8 cellular contexts compared by ENCODE assay signal in genomic region chr5:55936100-55936693, GRCh38. TPM values are rescaled to one million over a fixed set of nuclear protein-coding genes. Genes with fewer than 3 reads are reported as not detected.
DNase-seq lines count a peak whose midpoint lies in the region; ATAC-seq and TF ChIP-seq lines count a peak whose summit lies in the region.

No MANE protein-coding gene starts in this region.

- H3K27ac ChIP-seq in 22Rv1, result no peak overlapping the region

- H3K9me3 Mint-ChIP-seq in activated T-helper 1 cell treated with anti-CD3 and anti-CD28 coated beads, Interleukin-12 subunit alpha, Interleukin-12 subunit beta, Interleukin-2, Interleukin-4 antibody, amounts not matched to agents 30 ng/mL and 10 ng/mL and 1 ng/mL, durations not matched to agents 14 hours and 24 hours and 36 hours, result no peaks in the 10 kb centered on the region

- peaks cover 6% of the 10 kb centered on the region for H3K4me1 Mint-ChIP-seq in activated T-helper 1 cell treated with anti-CD3 and anti-CD28 coated beads, Interleukin-12 subunit alpha, Interleukin-12 subunit beta, Interleukin-2, Interleukin-4 antibody, amounts not matched to agents 30 ng/mL and 10 ng/mL and 1 ng/mL, durations not matched to agents 14 hours and 24 hours and 36 hours (ENCODE audit: low read depth)

- DNase-seq in Kasumi-1 (lab: John Stamatoyannopoulos, UW), result peak; percentile 73 to 77
- DNase-seq in RPMI8226, result peak; percentile 86
- peak; percentile 59 for DNase-seq in activated T-helper 1 cell treated with anti-CD3 and anti-CD28 coated beads, Interleukin-12 subunit alpha, Interleukin-12 subunit beta, Interleukin-2, Interleukin-4 antibody, amounts not matched to agents 30 ng/mL and 10 ng/mL and 1 ng/mL, durations not matched to agents 14 hours and 24 hours and 36 hours (ENCODE audit: low spot score)
- DNase-seq in fibroblast of the aortic adventitia (ENCODE audit: low read depth), result peak; percentile 89
- peak in 50 of 56 donors; percentile 6 to 88 (median 44) for DNase-seq in nucleus accumbens (lab: John Stamatoyannopoulos, UW)
- DNase-seq in superior temporal gyrus (ENCODE audit: extremely low spot score), result peak; percentile 90

- no peak overlapping the region for H3K4me3 Mint-ChIP-seq in activated T-helper 1 cell treated with anti-CD3 and anti-CD28 coated beads, Interleukin-12 subunit alpha, Interleukin-12 subunit beta, Interleukin-2, Interleukin-4 antibody, amounts not matched to agents 30 ng/mL and 10 ng/mL and 1 ng/mL, durations not matched to agents 14 hours and 24 hours and 36 hours

- intact Hi-C loops in activated T-helper 1 cell treated with anti-CD3 and anti-CD28 coated beads, Interleukin-12 subunit alpha, Interleukin-12 subunit beta, Interleukin-2, Interleukin-4 antibody, amounts not matched to agents 30 ng/mL and 10 ng/mL and 1 ng/mL, durations not matched to agents 14 hours and 24 hours and 36 hours (cut with micrococcal nuclease), result loop anchor here (1.0 to 2.0 kb wide), 4 partner anchors 265 to 902 kb away; no protein-coding TSS in a partner anchor

- no peaks in the 10 kb centered on the region for H3K27me3 Mint-ChIP-seq in activated T-helper 1 cell treated with anti-CD3 and anti-CD28 coated beads, Interleukin-12 subunit alpha, Interleukin-12 subunit beta, Interleukin-2, Interleukin-4 antibody, amounts not matched to agents 30 ng/mL and 10 ng/mL and 1 ng/mL, durations not matched to agents 14 hours and 24 hours and 36 hours (ENCODE audit: insufficient read depth)

- peak; percentile 70 for ATAC-seq in GM18498 (IDR thresholded peaks at IDR 0.05; ENCODE audit: unreplicated experiment)

- peaks cover 16% of the 10 kb centered on the region for H3K36me3 Mint-ChIP-seq in activated T-helper 1 cell treated with anti-CD3 and anti-CD28 coated beads, Interleukin-12 subunit alpha, Interleukin-12 subunit beta, Interleukin-2, Interleukin-4 antibody, amounts not matched to agents 30 ng/mL and 10 ng/mL and 1 ng/mL, durations not matched to agents 14 hours and 24 hours and 36 hours (ENCODE audit: low read depth)

- peak; percentile 93 for TF ChIP-seq CTCF in 22Rv1 (IDR thresholded peaks at IDR 0.05)
- peak; percentile 93 for TF ChIP-seq CTCF in fibroblast of the aortic adventitia (IDR thresholded peaks at IDR 0.05; ENCODE audit: insufficient read depth, low read length)

- no peak overlapping the region for H3K27ac Mint-ChIP-seq in activated T-helper 1 cell treated with anti-CD3 and anti-CD28 coated beads, Interleukin-12 subunit alpha, Interleukin-12 subunit beta, Interleukin-2, Interleukin-4 antibody, amounts not matched to agents 30 ng/mL and 10 ng/mL and 1 ng/mL, durations not matched to agents 14 hours and 24 hours and 36 hours

- no peak overlapping the region for H3K4me3 ChIP-seq in fibroblast of the aortic adventitia (ENCODE audit: low read depth, low read length)

RNA-seq across cellular contexts. Expression of gene IL6ST, which starts 58.6 kb away (rescaled TPM):
- total RNA-seq in activated T-helper 1 cell treated with anti-CD3 and anti-CD28 coated beads, Interleukin-12 subunit alpha, Interleukin-12 subunit beta, Interleukin-2, Interleukin-4 antibody, amounts not matched to agents 30 ng/mL and 10 ng/mL and 1 ng/mL, durations not matched to agents 14 hours and 24 hours and 36 hours, result 85.8 and 86.1 TPM in 2 replicates
- 696 and 1,116 TPM in 2 replicates for total RNA-seq in fibroblast of the aortic adventitia (ENCODE audit: low replicate concordance)
